Comparison of ENCODE assay signal across 1 cellular context in the genomic region with DNA sequence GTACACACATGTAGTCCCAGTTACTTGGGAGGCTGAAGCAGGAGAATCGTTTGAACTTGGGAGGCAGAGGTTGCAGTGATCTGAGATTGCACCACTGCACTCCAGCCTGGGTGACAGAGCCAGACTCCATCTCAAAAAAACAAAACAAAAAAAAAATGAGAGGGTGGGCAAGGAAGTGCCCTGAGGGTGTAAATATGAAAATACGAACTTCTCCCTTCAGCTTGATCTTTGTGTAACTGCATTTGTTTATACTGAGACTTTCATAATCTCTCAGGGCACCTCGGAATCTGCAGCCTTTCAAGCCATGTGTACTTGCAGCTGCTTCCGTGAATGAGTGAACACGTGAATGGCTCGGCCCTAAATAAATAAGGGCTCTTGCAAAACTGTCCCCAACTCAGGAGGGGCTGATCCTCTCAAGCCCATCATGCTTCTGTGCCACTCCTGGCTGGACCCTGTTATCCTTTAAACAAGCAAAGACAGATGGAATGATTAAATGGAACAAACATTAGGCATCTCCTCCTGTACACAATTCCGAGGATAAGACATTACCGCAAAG.
TF ChIP-seq lines count a peak whose summit lies in the region.

No MANE protein-coding gene starts in this region.

TF ChIP-seq in HepG2, 621 proteins besides CTCF, POLR2A, EP300 and RAD21 (continued from another document and continues in another):
- TF ChIP-seq PAXIP1 (CRISPR knock-in tag; conservative IDR thresholded peaks at IDR 0.05) (peak; percentile 42; the same call in 1 of the 2 replicates), ZNF264 (CRISPR knock-in tag; IDR thresholded peaks at IDR 0.05) (no peak), ZZZ3 (CRISPR knock-in tag; IDR thresholded peaks at IDR 0.05; ENCODE audit: borderline replicate concordance) (no peak), ZNF225 (CRISPR knock-in tag; IDR thresholded peaks at IDR 0.05) (no peak), ZFP41 (CRISPR knock-in tag; IDR thresholded peaks at IDR 0.05; ENCODE audit: borderline replicate concordance) (no peak), ZFP1 (CRISPR knock-in tag; IDR thresholded peaks at IDR 0.05) (no peak), CCAR2 (optimal IDR thresholded peaks at IDR 0.05; ENCODE audit: low read depth, low read length) (no peak), ZNF296 (CRISPR knock-in tag; conservative IDR thresholded peaks at IDR 0.05) (no peak), NCOA2 (CRISPR knock-in tag; IDR thresholded peaks at IDR 0.05) (peak; percentile 68), SYNCRIP (IDR thresholded peaks at IDR 0.05; ENCODE audit: insufficient read depth, low read depth, low read length) (no peak), RORA (CRISPR knock-in tag; IDR thresholded peaks at IDR 0.05) (no peak), HHEX (CRISPR knock-in tag; IDR thresholded peaks at IDR 0.05) (0 out of 2 replicates have a peak, but pooled peaks have one; percentile 53), THAP8 (CRISPR knock-in tag; IDR thresholded peaks at IDR 0.05; ENCODE audit: borderline replicate concordance) (no peak), TP53 (CRISPR knock-in tag; conservative IDR thresholded peaks at IDR 0.05) (no peak), ZNF260 (CRISPR knock-in tag; IDR thresholded peaks at IDR 0.05; ENCODE audit: borderline replicate concordance, low read depth) (no peak), ZNF549 (CRISPR knock-in tag; IDR thresholded peaks at IDR 0.05) (no peak), KAT8 (CRISPR knock-in tag; IDR thresholded peaks at IDR 0.05) (no peak), ATAD3A (CRISPR knock-in tag; IDR thresholded peaks at IDR 0.05) (no peak), PREB (CRISPR knock-in tag; IDR thresholded peaks at IDR 0.05) (no peak), JUN (CRISPR knock-in tag; IDR thresholded peaks at IDR 0.05) (no peak), CENPBD1 (CRISPR knock-in tag; IDR thresholded peaks at IDR 0.05; ENCODE audit: borderline replicate concordance, low read depth) (no peak), FOXK1 (CRISPR knock-in tag; IDR thresholded peaks at IDR 0.05; ENCODE audit: borderline replicate concordance, low read depth) (0 out of 2 replicates have a peak, but pooled peaks have one; percentile 58), RNF2 (conservative IDR thresholded peaks at IDR 0.05; ENCODE audit: low read depth) (no peak), MLX (CRISPR knock-in tag; IDR thresholded peaks at IDR 0.05) (peak; percentile 74), ZFX (CRISPR knock-in tag; IDR thresholded peaks at IDR 0.05; ENCODE audit: low read depth) (no peak), ZNF703 (CRISPR knock-in tag; IDR thresholded peaks at IDR 0.05; ENCODE audit: borderline replicate concordance) (no peak), KAT7 (CRISPR knock-in tag; IDR thresholded peaks at IDR 0.05; ENCODE audit: borderline replicate concordance) (no peak), NFRKB (IDR thresholded peaks at IDR 0.05) (no peak), ZSCAN20 (CRISPR knock-in tag; IDR thresholded peaks at IDR 0.05; ENCODE audit: borderline replicate concordance) (no peak), ZNF33B (CRISPR knock-in tag; IDR thresholded peaks at IDR 0.05) (no peak), ELF1 (CRISPR knock-in tag; IDR thresholded peaks at IDR 0.05) (peak; percentile 49; the same call in 1 of the 2 replicates), ZNF644 (CRISPR knock-in tag; IDR thresholded peaks at IDR 0.05; ENCODE audit: low read depth) (no peak), DZIP1 (CRISPR knock-in tag; IDR thresholded peaks at IDR 0.05) (no peak), DMAP1 (CRISPR knock-in tag; IDR thresholded peaks at IDR 0.05) (no peak), SCMH1 (CRISPR knock-in tag; IDR thresholded peaks at IDR 0.05; ENCODE audit: borderline replicate concordance) (no peak), TRIM24 (CRISPR knock-in tag; IDR thresholded peaks at IDR 0.05) (0 out of 2 replicates have a peak, but pooled peaks have one; percentile 34), MAFK (conservative IDR thresholded peaks at IDR 0.05 in 1 of 2, IDR thresholded peaks at IDR 0.05 in 1 of 2; ENCODE audit: low read length in 2 of 2) (no peak), ZBTB7B (CRISPR knock-in tag; IDR thresholded peaks at IDR 0.05) (peak; percentile 29; the same call in 1 of the 2 replicates), NKX3-1 (CRISPR knock-in tag; IDR thresholded peaks at IDR 0.05) (no peak), ZNF232 (CRISPR knock-in tag; IDR thresholded peaks at IDR 0.05; ENCODE audit: borderline replicate concordance) (no peak)
- TF ChIP-seq, protein P1, sequence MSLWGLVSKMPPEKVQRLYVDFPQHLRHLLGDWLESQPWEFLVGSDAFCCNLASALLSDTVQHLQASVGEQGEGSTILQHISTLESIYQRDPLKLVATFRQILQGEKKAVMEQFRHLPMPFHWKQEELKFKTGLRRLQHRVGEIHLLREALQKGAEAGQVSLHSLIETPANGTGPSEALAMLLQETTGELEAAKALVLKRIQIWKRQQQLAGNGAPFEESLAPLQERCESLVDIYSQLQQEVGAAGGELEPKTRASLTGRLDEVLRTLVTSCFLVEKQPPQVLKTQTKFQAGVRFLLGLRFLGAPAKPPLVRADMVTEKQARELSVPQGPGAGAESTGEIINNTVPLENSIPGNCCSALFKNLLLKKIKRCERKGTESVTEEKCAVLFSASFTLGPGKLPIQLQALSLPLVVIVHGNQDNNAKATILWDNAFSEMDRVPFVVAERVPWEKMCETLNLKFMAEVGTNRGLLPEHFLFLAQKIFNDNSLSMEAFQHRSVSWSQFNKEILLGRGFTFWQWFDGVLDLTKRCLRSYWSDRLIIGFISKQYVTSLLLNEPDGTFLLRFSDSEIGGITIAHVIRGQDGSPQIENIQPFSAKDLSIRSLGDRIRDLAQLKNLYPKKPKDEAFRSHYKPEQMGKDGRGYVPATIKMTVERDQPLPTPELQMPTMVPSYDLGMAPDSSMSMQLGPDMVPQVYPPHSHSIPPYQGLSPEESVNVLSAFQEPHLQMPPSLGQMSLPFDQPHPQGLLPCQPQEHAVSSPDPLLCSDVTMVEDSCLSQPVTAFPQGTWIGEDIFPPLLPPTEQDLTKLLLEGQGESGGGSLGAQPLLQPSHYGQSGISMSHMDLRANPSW (CRISPR knock-in tag; IDR thresholded peaks at IDR 0.05; ENCODE audit: borderline replicate concordance), result no peak
- TF ChIP-seq, protein P2, sequence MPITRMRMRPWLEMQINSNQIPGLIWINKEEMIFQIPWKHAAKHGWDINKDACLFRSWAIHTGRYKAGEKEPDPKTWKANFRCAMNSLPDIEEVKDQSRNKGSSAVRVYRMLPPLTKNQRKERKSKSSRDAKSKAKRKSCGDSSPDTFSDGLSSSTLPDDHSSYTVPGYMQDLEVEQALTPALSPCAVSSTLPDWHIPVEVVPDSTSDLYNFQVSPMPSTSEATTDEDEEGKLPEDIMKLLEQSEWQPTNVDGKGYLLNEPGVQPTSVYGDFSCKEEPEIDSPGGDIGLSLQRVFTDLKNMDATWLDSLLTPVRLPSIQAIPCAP (CRISPR knock-in tag; IDR thresholded peaks at IDR 0.05; ENCODE audit: low read depth), result no peak
- TF ChIP-seq, protein P3, sequence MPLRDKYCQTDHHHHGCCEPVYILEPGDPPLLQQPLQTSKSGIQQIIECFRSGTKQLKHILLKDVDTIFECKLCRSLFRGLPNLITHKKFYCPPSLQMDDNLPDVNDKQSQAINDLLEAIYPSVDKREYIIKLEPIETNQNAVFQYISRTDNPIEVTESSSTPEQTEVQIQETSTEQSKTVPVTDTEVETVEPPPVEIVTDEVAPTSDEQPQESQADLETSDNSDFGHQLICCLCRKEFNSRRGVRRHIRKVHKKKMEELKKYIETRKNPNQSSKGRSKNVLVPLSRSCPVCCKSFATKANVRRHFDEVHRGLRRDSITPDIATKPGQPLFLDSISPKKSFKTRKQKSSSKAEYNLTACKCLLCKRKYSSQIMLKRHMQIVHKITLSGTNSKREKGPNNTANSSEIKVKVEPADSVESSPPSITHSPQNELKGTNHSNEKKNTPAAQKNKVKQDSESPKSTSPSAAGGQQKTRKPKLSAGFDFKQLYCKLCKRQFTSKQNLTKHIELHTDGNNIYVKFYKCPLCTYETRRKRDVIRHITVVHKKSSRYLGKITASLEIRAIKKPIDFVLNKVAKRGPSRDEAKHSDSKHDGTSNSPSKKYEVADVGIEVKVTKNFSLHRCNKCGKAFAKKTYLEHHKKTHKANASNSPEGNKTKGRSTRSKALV (CRISPR knock-in tag; IDR thresholded peaks at IDR 0.05), result no peak
- TF ChIP-seq, protein P4, sequence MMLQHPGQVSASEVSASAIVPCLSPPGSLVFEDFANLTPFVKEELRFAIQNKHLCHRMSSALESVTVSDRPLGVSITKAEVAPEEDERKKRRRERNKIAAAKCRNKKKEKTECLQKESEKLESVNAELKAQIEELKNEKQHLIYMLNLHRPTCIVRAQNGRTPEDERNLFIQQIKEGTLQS (CRISPR knock-in tag; IDR thresholded peaks at IDR 0.05), result no peak
- TF ChIP-seq, protein P5, sequence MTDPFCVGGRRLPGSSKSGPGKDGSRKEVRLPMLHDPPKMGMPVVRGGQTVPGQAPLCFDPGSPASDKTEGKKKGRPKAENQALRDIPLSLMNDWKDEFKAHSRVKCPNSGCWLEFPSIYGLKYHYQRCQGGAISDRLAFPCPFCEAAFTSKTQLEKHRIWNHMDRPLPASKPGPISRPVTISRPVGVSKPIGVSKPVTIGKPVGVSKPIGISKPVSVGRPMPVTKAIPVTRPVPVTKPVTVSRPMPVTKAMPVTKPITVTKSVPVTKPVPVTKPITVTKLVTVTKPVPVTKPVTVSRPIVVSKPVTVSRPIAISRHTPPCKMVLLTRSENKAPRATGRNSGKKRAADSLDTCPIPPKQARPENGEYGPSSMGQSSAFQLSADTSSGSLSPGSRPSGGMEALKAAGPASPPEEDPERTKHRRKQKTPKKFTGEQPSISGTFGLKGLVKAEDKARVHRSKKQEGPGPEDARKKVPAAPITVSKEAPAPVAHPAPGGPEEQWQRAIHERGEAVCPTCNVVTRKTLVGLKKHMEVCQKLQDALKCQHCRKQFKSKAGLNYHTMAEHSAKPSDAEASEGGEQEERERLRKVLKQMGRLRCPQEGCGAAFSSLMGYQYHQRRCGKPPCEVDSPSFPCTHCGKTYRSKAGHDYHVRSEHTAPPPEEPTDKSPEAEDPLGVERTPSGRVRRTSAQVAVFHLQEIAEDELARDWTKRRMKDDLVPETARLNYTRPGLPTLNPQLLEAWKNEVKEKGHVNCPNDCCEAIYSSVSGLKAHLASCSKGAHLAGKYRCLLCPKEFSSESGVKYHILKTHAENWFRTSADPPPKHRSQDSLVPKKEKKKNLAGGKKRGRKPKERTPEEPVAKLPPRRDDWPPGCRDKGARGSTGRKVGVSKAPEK (CRISPR knock-in tag; IDR thresholded peaks at IDR 0.05; ENCODE audit: borderline replicate concordance), result no peak
